ENCODE assay signal across 21 cellular contexts in the genomic region with DNA sequence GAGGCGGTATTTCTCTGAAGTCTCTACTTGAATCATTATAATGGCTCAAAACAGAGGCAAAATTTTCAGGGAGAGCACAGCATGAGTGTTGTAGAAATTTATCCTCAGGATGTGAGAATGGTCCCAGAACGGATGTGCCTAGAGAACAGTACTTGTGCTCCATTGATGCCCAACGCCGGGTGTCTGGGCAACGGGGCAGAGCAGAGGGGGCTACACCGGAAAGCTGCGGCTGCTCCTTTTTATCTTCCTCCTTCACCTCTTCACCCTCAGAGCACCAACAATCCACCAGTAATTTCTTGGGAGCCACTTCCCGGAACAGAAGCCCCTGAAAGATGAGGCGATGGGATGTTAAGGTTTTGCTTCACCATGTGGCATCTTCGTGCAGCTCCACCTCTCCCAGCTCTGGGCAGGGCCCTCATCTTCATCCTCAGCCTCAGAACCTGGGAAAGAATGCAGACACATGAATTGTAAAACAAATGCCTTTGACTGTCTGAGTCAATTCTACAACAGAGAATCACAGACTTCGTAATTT.
DNase-seq lines count a peak whose midpoint lies in the region; ATAC-seq, FAIRE-seq and TF ChIP-seq lines count a peak whose summit lies in the region.
"Had no signal": no experiment of that assay in that cellular context is flagged by ENCODE, and none has a peak within 500 bp of the region (broad histone marks: within the 10 kb centered on the region; RNA-seq: fewer than 3 reads in every experiment).

No MANE protein-coding gene starts in this region.

- no peaks in the 10 kb centered on the region for H3K27me3 ChIP-seq in right cardiac atrium (ENCODE audit: control insufficient read depth, insufficient read depth)
- H3K27me3 ChIP-seq: BLaER1 treated with 17β-estradiol and CSF1 and Interleukin-3, amounts not matched to agents 10 nM and 100 nM had no signal

- no peaks in the 10 kb centered on the region for H3K9me3 ChIP-seq in right cardiac atrium (ENCODE audit: control insufficient read depth, low read length)
- H3K9me3 ChIP-seq: BLaER1 treated with 17β-estradiol and CSF1 and Interleukin-3, amounts not matched to agents 10 nM and 100 nM; HAP-1 had no signal

- H3K4me1 Mint-ChIP-seq in osteocyte (ENCODE audit: unreplicated experiment), result no peaks in the 10 kb centered on the region
- H3K4me1 Mint-ChIP-seq: CD4-positive, CD25-positive, alpha-beta regulatory T cell; IgD-negative memory B cell had no signal

- no peak for TF ChIP-seq POLR2A in H54 (IDR thresholded peaks at IDR 0.05; ENCODE audit: low read depth, low read length)

- H3K4me3 ChIP-seq in right cardiac atrium (ENCODE audit: low read length), result no peak overlapping the region
- H3K4me3 ChIP-seq in coronary artery, result no peak overlapping the region
- H3K4me3 ChIP-seq: BLaER1 treated with 17β-estradiol and CSF1 and Interleukin-3, amounts not matched to agents 10 nM and 100 nM; GM23248; HAP-1 had no signal

- no peak overlapping the region for H3K27ac Mint-ChIP-seq in osteocyte (ENCODE audit: unreplicated experiment)
- H3K27ac Mint-ChIP-seq: CD4-positive, CD25-positive, alpha-beta regulatory T cell; IgD-negative memory B cell had no signal

- H3K9me3 Mint-ChIP-seq in osteocyte (ENCODE audit: unreplicated experiment), result no peaks in the 10 kb centered on the region
- H3K9me3 Mint-ChIP-seq: IgD-negative memory B cell had no signal

- FAIRE-seq in H54 (lab: Jason Lieb, UNC), result no peak
- FAIRE-seq: G401.6, GM12892, GM19239 had no signal

- H3K27ac ChIP-seq in right cardiac atrium (ENCODE audit: low read length), result no peak overlapping the region
- H3K27ac ChIP-seq in coronary artery, result no peak overlapping the region
- H3K27ac ChIP-seq: BLaER1 treated with 17β-estradiol and CSF1 and Interleukin-3, amounts not matched to agents 10 nM and 100 nM; GM23248 had no signal

- H3K4me1 ChIP-seq in right cardiac atrium (ENCODE audit: control insufficient read depth, insufficient read depth, low read length), result no peaks in the 10 kb centered on the region
- H3K4me1 ChIP-seq: HAP-1 had no signal

- TF ChIP-seq CTCF in coronary artery (IDR thresholded peaks at IDR 0.05), result no peak
- TF ChIP-seq CTCF in osteocyte (IDR thresholded peaks at IDR 0.05), result no peak

- no peak for ATAC-seq in right cardiac atrium

- no peak overlapping the region for H3K4me3 Mint-ChIP-seq in osteocyte (ENCODE audit: unreplicated experiment)
- H3K4me3 Mint-ChIP-seq: CD4-positive, CD25-positive, alpha-beta regulatory T cell; IgD-negative memory B cell had no signal

- H3K27me3 Mint-ChIP-seq in osteocyte (ENCODE audit: unreplicated experiment), result peaks cover 18% of the 10 kb centered on the region
- H3K27me3 Mint-ChIP-seq: IgD-negative memory B cell had no signal

- intact Hi-C loops in cardiac septum (cut with DNase I), result no loop called here
- intact Hi-C loops in right cardiac atrium (cut with DNase I), result no loop called here

- no peaks in the 10 kb centered on the region for H3K36me3 Mint-ChIP-seq in osteocyte (ENCODE audit: unreplicated experiment)
- H3K36me3 Mint-ChIP-seq: IgD-negative memory B cell had no signal

- 92% methylated on average over 11 of the region's 11 CpGs for WGBS in right cardiac atrium

- DNase-seq in cardiac septum (ENCODE audit: low spot score) (peak; percentile 20), right cardiac atrium (no peak), coronary artery (ENCODE audit: low spot score) (peak; percentile 16), osteocyte (ENCODE audit: extremely low spot score, unreplicated experiment) (peak; percentile 54), H54 (ENCODE audit: insufficient read length, low spot score) (no peak), SHP77 treated with DMSO at 0.1 percent for 48 hours (lab: John Stamatoyannopoulos, UW) (no peak)
- no peak for DNase-seq in activated T-cell treated with anti-CD3 and anti-CD28 coated beads, Interleukin-2, amount 50 U/mL, for 1 hour
- DNase-seq: ACHN; Calu3; CD4-positive, CD25-positive, alpha-beta regulatory T cell; DMS153; DMS79 treated with DMSO at 0.1 percent for 48 hours; EL; GM23248; KG1 had no signal

Comparison
In these comparisons a context has a peak if more than half of its experiments do, and no peak if none do; other contexts are left out.
1. DNase-seq: peak in cardiac septum (single experiment), coronary artery (single experiment) and osteocyte (single experiment); none in right cardiac atrium (0 of 3), H54 (single experiment), activated T-cell treated with anti-CD3 and anti-CD28 coated beads, Interleukin-2, amount 50 U/mL, for 1 hour (single experiment) and SHP77 treated with DMSO at 0.1 percent for 48 hours (single experiment).